ENCODE assay signal across 26 cellular contexts in the genomic region with DNA sequence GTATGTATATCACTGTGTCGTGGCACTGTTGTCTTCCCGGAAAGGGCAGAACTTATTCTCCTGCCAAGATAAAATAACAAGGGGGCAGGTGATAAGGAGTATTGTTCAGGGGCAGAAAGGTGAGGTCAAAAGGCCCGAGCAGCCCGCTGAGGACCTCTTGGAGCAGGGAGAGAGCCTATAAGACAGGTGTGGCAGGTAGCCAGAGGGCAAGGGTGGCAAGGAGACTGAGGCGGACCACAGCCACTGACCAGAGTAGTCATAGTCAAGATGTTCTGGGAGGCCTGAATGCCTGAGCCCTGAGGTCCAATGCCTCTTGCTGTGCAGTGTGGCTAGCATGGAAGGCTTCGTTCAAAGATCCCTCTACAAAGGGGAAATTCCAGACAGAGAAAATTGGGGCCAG. TPM values are rescaled to one million over a fixed set of nuclear protein-coding genes. Genes with fewer than 3 reads are reported as not detected.
"Had no signal": no experiment of that assay in that cellular context is flagged by ENCODE, and none has a peak within 500 bp of the region (broad histone marks: within the 10 kb centered on the region; RNA-seq: fewer than 3 reads in every experiment).

No MANE protein-coding gene starts in this region.

- H3K9me3 Mint-ChIP-seq: natural killer cell treated with Interleukin-12 subunit alpha and Interleukin-12 subunit beta and Interleukin-15 and Interleukin-18, amount 100 ng/mL, for 72 hours had no signal

- H3K4me1 ChIP-seq: heart right ventricle, left ventricle myocardium inferior, parathyroid adenoma, psoas muscle, right lobe of liver, tibial artery, upper lobe of right lung had no signal

- H2AFZ ChIP-seq: hepatocyte, parathyroid adenoma had no signal

- DNase-seq: heart right ventricle; kidney; left ventricle myocardium inferior; midbrain; mucosa of descending colon; naive thymus-derived CD4-positive, alpha-beta T cell; nucleus accumbens; psoas muscle; right lobe of liver; stimulated activated CD4-positive, alpha-beta T cell treated with anti-CD3 and anti-CD28 coated beads, Interleukin-1b, Interleukin-23, amount 100 ng/mL, for 48 hours; stimulated activated CD4-positive, alpha-beta T cell treated with anti-CD3 and anti-CD28 coated beads, Interleukin-2, amount 100 ng/mL, for 48 hours; stimulated activated CD4-positive, alpha-beta T cell treated with anti-CD3 and anti-CD28 coated beads, Interleukin-4, amount 100 ng/mL, for 4 hours; stimulated activated CD8-positive, alpha-beta memory T cell treated with anti-CD3 and anti-CD28 coated beads, Interleukin-4, amount 100 ng/mL, for 48 hours; stimulated activated naive CD4-positive, alpha-beta T cell treated with Interleukin-2 at 50 U/mL for 16 hours; stimulated activated naive CD8-positive, alpha-beta T cell treated with anti-CD3 and anti-CD28 coated beads, Interleukin-15, amount 100 ng/mL, for 72 hours; tibial artery; trophoblast cell; upper lobe of right lung had no signal

- H3K27me3 ChIP-seq: heart right ventricle, hepatocyte, right lobe of liver, tibial artery, upper lobe of right lung had no signal

- H3K4me3 ChIP-seq: heart right ventricle, hepatocyte, left ventricle myocardium inferior, lung, mucosa of descending colon, psoas muscle, right lobe of liver, smooth muscle cell, thoracic aorta, tibial artery, upper lobe of right lung had no signal

- H3K4me1 Mint-ChIP-seq: naive thymus-derived CD4-positive, alpha-beta T cell; stimulated activated memory B cell treated with anti-CD40 and anti-IgM and Interleukin-4, amounts not matched to agents 10 μg/mL and 1 μg/mL and 100 μg/mL, for 72 hours had no signal

- H3K9ac ChIP-seq: parathyroid adenoma had no signal

- H3K4me3 Mint-ChIP-seq: naive thymus-derived CD4-positive, alpha-beta T cell; natural killer cell treated with Interleukin-12 subunit alpha and Interleukin-12 subunit beta and Interleukin-15 and Interleukin-18, amount 100 ng/mL, for 72 hours; stimulated activated memory B cell treated with anti-CD40 and anti-IgM and Interleukin-4, amounts not matched to agents 10 μg/mL and 1 μg/mL and 100 μg/mL, for 72 hours; stimulated activated naive CD8-positive, alpha-beta T cell treated with anti-CD3 and anti-CD28 coated beads, Interleukin-15, amount 100 ng/mL, for 72 hours had no signal

- H3K9me3 ChIP-seq: mucosa of descending colon, right lobe of liver, thoracic aorta had no signal

- H3K4me2 ChIP-seq: hepatocyte, smooth muscle cell had no signal

- H3K27ac ChIP-seq: heart right ventricle, hepatocyte, left ventricle myocardium inferior, parathyroid adenoma, psoas muscle, right lobe of liver, thoracic aorta, tibial artery, upper lobe of right lung had no signal

- H3K36me3 ChIP-seq: heart right ventricle, left ventricle myocardium inferior, right lobe of liver, thoracic aorta, tibial artery, upper lobe of right lung had no signal

- H3K27ac Mint-ChIP-seq: naive thymus-derived CD4-positive, alpha-beta T cell; natural killer cell treated with Interleukin-12 subunit alpha and Interleukin-12 subunit beta and Interleukin-15 and Interleukin-18, amount 100 ng/mL, for 72 hours; stimulated activated memory B cell treated with anti-CD40 and anti-IgM and Interleukin-4, amounts not matched to agents 10 μg/mL and 1 μg/mL and 100 μg/mL, for 72 hours had no signal

RNA-seq across cellular contexts. Expression of a gene that starts 12.4 kb away (rescaled TPM):
- total RNA-seq: myocyte had no signal
- polyA plus RNA-seq: smooth muscle cell had no signal
